Comparison of ENCODE assay signal across 1 cellular context in the genomic region with DNA sequence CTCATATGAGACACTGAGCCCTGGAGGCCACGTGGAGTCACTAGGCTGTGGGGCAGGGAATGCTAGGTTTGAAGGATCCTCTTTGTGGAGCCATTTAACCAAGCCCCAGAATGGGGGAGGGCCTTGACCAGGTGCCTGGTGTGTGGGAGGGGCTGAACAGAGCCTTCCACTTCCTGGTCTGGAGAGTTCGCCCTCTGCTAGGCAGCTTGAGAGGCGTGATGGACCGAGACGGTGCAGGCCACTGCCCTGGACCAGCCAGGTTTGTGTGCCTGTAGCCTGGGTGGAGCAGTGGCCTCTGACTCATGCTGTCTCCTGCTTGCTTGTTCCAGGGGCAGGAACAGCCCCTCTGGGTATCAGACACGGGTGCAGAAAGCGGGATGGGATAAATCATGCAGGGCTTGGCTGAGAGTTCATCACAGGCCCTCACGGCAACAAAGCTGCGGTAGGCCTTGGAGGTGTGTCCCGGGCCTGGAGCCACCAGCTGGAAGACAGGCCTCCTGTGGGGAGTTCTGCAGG.
TF ChIP-seq lines count a peak whose summit lies in the region.

No MANE protein-coding gene starts in this region.

TF ChIP-seq in WTC11, 78 proteins besides CTCF, POLR2A, EP300 and RAD21 (continued from another document):
- TF ChIP-seq IRF2 (CRISPR knock-in tag; IDR thresholded peaks at IDR 0.05; ENCODE audit: borderline replicate concordance, low read depth) (no peak), GRHL2 (CRISPR knock-in tag; IDR thresholded peaks at IDR 0.05; ENCODE audit: insufficient replicate concordance, severe bottlenecking) (no peak), CREB1 (CRISPR knock-in tag; IDR thresholded peaks at IDR 0.05) (no peak), TEAD1 (CRISPR knock-in tag; IDR thresholded peaks at IDR 0.05) (no peak), NR2C2 (CRISPR knock-in tag; IDR thresholded peaks at IDR 0.05) (no peak), ZNF219 (CRISPR knock-in tag; IDR thresholded peaks at IDR 0.05; ENCODE audit: borderline replicate concordance) (no peak), CBFB (CRISPR knock-in tag; IDR thresholded peaks at IDR 0.05; ENCODE audit: low read depth) (no peak)
- TF ChIP-seq, protein P1, sequence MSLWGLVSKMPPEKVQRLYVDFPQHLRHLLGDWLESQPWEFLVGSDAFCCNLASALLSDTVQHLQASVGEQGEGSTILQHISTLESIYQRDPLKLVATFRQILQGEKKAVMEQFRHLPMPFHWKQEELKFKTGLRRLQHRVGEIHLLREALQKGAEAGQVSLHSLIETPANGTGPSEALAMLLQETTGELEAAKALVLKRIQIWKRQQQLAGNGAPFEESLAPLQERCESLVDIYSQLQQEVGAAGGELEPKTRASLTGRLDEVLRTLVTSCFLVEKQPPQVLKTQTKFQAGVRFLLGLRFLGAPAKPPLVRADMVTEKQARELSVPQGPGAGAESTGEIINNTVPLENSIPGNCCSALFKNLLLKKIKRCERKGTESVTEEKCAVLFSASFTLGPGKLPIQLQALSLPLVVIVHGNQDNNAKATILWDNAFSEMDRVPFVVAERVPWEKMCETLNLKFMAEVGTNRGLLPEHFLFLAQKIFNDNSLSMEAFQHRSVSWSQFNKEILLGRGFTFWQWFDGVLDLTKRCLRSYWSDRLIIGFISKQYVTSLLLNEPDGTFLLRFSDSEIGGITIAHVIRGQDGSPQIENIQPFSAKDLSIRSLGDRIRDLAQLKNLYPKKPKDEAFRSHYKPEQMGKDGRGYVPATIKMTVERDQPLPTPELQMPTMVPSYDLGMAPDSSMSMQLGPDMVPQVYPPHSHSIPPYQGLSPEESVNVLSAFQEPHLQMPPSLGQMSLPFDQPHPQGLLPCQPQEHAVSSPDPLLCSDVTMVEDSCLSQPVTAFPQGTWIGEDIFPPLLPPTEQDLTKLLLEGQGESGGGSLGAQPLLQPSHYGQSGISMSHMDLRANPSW (CRISPR knock-in tag; conservative IDR thresholded peaks at IDR 0.05; ENCODE audit: low read depth) = no peak
- TF ChIP-seq, protein P2, sequence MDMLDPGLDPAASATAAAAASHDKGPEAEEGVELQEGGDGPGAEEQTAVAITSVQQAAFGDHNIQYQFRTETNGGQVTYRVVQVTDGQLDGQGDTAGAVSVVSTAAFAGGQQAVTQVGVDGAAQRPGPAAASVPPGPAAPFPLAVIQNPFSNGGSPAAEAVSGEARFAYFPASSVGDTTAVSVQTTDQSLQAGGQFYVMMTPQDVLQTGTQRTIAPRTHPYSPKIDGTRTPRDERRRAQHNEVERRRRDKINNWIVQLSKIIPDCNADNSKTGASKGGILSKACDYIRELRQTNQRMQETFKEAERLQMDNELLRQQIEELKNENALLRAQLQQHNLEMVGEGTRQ (CRISPR knock-in tag; IDR thresholded peaks at IDR 0.05) = no peak
TF ChIP-seq in WTC11: peak in this region for 0.
